In the genomic region with DNA sequence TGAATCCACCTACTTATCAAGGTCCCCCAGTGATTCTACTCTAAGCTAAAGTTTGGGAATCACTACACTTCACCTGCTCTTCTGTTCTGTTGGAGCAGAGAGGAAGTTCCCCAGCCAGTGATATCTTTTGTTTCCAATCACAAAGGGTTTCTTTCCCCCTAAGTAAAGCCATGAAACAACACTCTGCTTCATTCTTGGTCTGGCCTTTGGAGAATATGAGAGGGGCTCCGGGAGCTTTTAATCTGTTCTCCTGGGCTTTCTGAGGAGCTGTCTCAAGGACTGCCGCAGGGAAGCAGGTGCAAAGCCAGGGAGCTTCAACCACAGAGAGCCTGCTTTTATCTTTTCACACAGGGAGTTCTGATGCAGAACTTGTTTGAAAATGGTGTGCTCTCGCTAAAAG, we compare ENCODE assay signal across 1 cellular context.
TF ChIP-seq lines count a peak whose summit lies in the region.

No MANE protein-coding gene starts in this region.

TF ChIP-seq in H1, 55 proteins besides CTCF, POLR2A, EP300 and RAD21:
- TF ChIP-seq, protein P1, sequence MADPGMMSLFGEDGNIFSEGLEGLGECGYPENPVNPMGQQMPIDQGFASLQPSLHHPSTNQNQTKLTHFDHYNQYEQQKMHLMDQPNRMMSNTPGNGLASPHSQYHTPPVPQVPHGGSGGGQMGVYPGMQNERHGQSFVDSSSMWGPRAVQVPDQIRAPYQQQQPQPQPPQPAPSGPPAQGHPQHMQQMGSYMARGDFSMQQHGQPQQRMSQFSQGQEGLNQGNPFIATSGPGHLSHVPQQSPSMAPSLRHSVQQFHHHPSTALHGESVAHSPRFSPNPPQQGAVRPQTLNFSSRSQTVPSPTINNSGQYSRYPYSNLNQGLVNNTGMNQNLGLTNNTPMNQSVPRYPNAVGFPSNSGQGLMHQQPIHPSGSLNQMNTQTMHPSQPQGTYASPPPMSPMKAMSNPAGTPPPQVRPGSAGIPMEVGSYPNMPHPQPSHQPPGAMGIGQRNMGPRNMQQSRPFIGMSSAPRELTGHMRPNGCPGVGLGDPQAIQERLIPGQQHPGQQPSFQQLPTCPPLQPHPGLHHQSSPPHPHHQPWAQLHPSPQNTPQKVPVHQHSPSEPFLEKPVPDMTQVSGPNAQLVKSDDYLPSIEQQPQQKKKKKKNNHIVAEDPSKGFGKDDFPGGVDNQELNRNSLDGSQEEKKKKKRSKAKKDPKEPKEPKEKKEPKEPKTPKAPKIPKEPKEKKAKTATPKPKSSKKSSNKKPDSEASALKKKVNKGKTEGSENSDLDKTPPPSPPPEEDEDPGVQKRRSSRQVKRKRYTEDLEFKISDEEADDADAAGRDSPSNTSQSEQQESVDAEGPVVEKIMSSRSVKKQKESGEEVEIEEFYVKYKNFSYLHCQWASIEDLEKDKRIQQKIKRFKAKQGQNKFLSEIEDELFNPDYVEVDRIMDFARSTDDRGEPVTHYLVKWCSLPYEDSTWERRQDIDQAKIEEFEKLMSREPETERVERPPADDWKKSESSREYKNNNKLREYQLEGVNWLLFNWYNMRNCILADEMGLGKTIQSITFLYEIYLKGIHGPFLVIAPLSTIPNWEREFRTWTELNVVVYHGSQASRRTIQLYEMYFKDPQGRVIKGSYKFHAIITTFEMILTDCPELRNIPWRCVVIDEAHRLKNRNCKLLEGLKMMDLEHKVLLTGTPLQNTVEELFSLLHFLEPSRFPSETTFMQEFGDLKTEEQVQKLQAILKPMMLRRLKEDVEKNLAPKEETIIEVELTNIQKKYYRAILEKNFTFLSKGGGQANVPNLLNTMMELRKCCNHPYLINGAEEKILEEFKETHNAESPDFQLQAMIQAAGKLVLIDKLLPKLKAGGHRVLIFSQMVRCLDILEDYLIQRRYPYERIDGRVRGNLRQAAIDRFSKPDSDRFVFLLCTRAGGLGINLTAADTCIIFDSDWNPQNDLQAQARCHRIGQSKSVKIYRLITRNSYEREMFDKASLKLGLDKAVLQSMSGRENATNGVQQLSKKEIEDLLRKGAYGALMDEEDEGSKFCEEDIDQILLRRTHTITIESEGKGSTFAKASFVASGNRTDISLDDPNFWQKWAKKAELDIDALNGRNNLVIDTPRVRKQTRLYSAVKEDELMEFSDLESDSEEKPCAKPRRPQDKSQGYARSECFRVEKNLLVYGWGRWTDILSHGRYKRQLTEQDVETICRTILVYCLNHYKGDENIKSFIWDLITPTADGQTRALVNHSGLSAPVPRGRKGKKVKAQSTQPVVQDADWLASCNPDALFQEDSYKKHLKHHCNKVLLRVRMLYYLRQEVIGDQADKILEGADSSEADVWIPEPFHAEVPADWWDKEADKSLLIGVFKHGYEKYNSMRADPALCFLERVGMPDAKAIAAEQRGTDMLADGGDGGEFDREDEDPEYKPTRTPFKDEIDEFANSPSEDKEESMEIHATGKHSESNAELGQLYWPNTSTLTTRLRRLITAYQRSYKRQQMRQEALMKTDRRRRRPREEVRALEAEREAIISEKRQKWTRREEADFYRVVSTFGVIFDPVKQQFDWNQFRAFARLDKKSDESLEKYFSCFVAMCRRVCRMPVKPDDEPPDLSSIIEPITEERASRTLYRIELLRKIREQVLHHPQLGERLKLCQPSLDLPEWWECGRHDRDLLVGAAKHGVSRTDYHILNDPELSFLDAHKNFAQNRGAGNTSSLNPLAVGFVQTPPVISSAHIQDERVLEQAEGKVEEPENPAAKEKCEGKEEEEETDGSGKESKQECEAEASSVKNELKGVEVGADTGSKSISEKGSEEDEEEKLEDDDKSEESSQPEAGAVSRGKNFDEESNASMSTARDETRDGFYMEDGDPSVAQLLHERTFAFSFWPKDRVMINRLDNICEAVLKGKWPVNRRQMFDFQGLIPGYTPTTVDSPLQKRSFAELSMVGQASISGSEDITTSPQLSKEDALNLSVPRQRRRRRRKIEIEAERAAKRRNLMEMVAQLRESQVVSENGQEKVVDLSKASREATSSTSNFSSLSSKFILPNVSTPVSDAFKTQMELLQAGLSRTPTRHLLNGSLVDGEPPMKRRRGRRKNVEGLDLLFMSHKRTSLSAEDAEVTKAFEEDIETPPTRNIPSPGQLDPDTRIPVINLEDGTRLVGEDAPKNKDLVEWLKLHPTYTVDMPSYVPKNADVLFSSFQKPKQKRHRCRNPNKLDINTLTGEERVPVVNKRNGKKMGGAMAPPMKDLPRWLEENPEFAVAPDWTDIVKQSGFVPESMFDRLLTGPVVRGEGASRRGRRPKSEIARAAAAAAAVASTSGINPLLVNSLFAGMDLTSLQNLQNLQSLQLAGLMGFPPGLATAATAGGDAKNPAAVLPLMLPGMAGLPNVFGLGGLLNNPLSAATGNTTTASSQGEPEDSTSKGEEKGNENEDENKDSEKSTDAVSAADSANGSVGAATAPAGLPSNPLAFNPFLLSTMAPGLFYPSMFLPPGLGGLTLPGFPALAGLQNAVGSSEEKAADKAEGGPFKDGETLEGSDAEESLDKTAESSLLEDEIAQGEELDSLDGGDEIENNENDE (IDR thresholded peaks at IDR 0.05; ENCODE audit: insufficient replicate concordance, low read length) = no peak
TF ChIP-seq in H1: peak in this region for 0.
